Comparison of ENCODE assay signal across 23 cellular contexts in genomic region chr22:28703436-28703835, GRCh38. TPM values are rescaled to one million over a fixed set of nuclear protein-coding genes. Genes with fewer than 3 reads are reported as not detected.
DNase-seq lines count a peak whose midpoint lies in the region; ATAC-seq, FAIRE-seq and TF ChIP-seq lines count a peak whose summit lies in the region.
"Had no signal": no experiment of that assay in that cellular context is flagged by ENCODE, and none has a peak within 500 bp of the region (broad histone marks: within the 10 kb centered on the region; RNA-seq: fewer than 3 reads in every experiment).

No MANE protein-coding gene starts in this region.

- H3K9me3 Mint-ChIP-seq in activated B cell treated with CpG ODN at 0.5 μM for 24 hours, result no peaks in the 10 kb centered on the region
- no peaks in the 10 kb centered on the region for H3K9me3 Mint-ChIP-seq in naive B cell
- H3K9me3 Mint-ChIP-seq: CD4-positive, alpha-beta memory T cell; IgD-negative memory B cell had no signal

- intact Hi-C loops in activated B cell treated with CpG ODN at 0.5 μM for 24 hours (cut with micrococcal nuclease), result no loop called here

- H3K36me3 Mint-ChIP-seq in activated B cell treated with CpG ODN at 0.5 μM for 24 hours (ENCODE audit: low read depth) (peaks cover 8% of the 10 kb centered on the region), naive B cell (peaks cover 0 to 2% of the 10 kb centered on the region in 2 donors)

- FAIRE-seq in small intestine (lab: Jason Lieb, UNC), result no peak
- FAIRE-seq: RCC 7860 had no signal

- H3K27ac Mint-ChIP-seq in activated B cell treated with CpG ODN at 0.5 μM for 24 hours (peak overlapping the region; percentile 53), naive B cell (peak overlapping the region in 5 of 6 donors; percentile 42 to 81 (median 72))
- H3K27ac Mint-ChIP-seq: CD4-positive, alpha-beta memory T cell; IgD-negative memory B cell had no signal

- H3K27me3 Mint-ChIP-seq in activated B cell treated with CpG ODN at 0.5 μM for 24 hours, result no peaks in the 10 kb centered on the region
- no peaks in the 10 kb centered on the region for H3K27me3 Mint-ChIP-seq in naive B cell
- H3K27me3 Mint-ChIP-seq: CD4-positive, alpha-beta memory T cell; IgD-negative memory B cell had no signal

- no peaks in the 10 kb centered on the region for H3K79me2 ChIP-seq in Karpas-422 (ENCODE audit: low read length)

- no peak overlapping the region for H3K4me3 Mint-ChIP-seq in activated B cell treated with CpG ODN at 0.5 μM for 24 hours
- H3K4me3 Mint-ChIP-seq in naive B cell, result peak overlapping the region; percentile 6 to 81 (median 58)
- H3K4me3 Mint-ChIP-seq: CD4-positive, alpha-beta memory T cell had no signal

- peaks cover 41% of the 10 kb centered on the region for H3K4me1 Mint-ChIP-seq in activated B cell treated with CpG ODN at 0.5 μM for 24 hours
- peaks cover 29 to 54% (median 30%) of the 10 kb centered on the region in 3 donors for H3K4me1 Mint-ChIP-seq in naive B cell
- H3K4me1 Mint-ChIP-seq: CD4-positive, alpha-beta memory T cell had no signal

- H3K4me3 ChIP-seq in Karpas-422 (ENCODE audit: low read length) (no peak overlapping the region), small intestine (ENCODE audit: low read depth in 1 of 2, low read length in 2 of 2) (no peak overlapping the region)
- H3K4me3 ChIP-seq: BLaER1 treated with 17β-estradiol and CSF1 and Interleukin-3, amounts not matched to agents 10 nM and 100 nM; SJSA1 had no signal

- no peak for TF ChIP-seq CTCF in activated B cell treated with CpG ODN at 0.5 μM for 24 hours (IDR thresholded peaks at IDR 0.05)

- H3K4me2 ChIP-seq in Karpas-422 (ENCODE audit: low read depth, low read length, poor library complexity, severe bottlenecking), result no peak overlapping the region

- ATAC-seq in activated B cell treated with CpG ODN at 0.5 μM for 24 hours (ENCODE audit: low read depth), result no peak
- no peak for ATAC-seq in naive B cell (ENCODE audit: low read depth in 2 of 2)

- DNase-seq in Karpas-422 (peak; percentile 31), activated B cell treated with CpG ODN at 0.5 μM for 24 hours (no peak), fibroblast of peridontal ligament (ENCODE audit: extremely low read depth) (peak; percentile 50), naive B cell (no peak), small intestine (no peak), dermis blood vessel endothelial cell (no peak), NCI-H1694 treated with DMSO at 0.1 percent for 48 hours (lab: John Stamatoyannopoulos, UW) (no peak), NCI-H1105 treated with DMSO at 0.1 percent for 48 hours (lab: John Stamatoyannopoulos, UW) (no peak)
- DNase-seq: Caco-2; CD4-positive, alpha-beta memory T cell; DMS153; GDM1; NCI-H1048; NCI-H1436; NCI-H1930; NCI-H226; NCI-H510A treated with DMSO at 0.1 percent for 48 hours; NCI-H82; OCI-M1 had no signal

- H4K20me1 ChIP-seq in Karpas-422 (ENCODE audit: insufficient read depth, low read depth, low read length), result no peaks in the 10 kb centered on the region

- no peak overlapping the region for H3K27ac ChIP-seq in Karpas-422 (ENCODE audit: low read length)
- H3K27ac ChIP-seq in small intestine (ENCODE audit: low read depth in 1 of 2, low read length in 1 of 2), result no peak overlapping the region
- H3K27ac ChIP-seq: BLaER1 treated with 17β-estradiol and CSF1 and Interleukin-3, amounts not matched to agents 10 nM and 100 nM; SJSA1 had no signal

- H3K9ac ChIP-seq in Karpas-422 (ENCODE audit: low read length), result no peak overlapping the region
- H3K9ac ChIP-seq: BLaER1 treated with 17β-estradiol and CSF1 and Interleukin-3, amounts not matched to agents 10 nM and 100 nM had no signal

- no peak overlapping the region for H2AFZ ChIP-seq in Karpas-422 (ENCODE audit: low read length)

- CTCF ChIA-PET in activated B cell treated with CpG ODN at 0.5 μM for 24 hours (lab: Charles Lee), result no interaction called here

- no peaks in the 10 kb centered on the region for H3K27me3 ChIP-seq in Karpas-422 (ENCODE audit: low read length)
- H3K27me3 ChIP-seq in small intestine (ENCODE audit: control insufficient read depth in 2 of 2, insufficient read depth in 2 of 2, low read length in 2 of 2), result no peaks in the 10 kb centered on the region
- H3K27me3 ChIP-seq: BLaER1 treated with 17β-estradiol and CSF1 and Interleukin-3, amounts not matched to agents 10 nM and 100 nM; SJSA1 had no signal

- POLR2A ChIA-PET in activated B cell treated with CpG ODN at 0.5 μM for 24 hours (lab: Charles Lee), result no interaction called here

- H3K4me1 ChIP-seq in Karpas-422 (ENCODE audit: low read length), result peaks cover 8% of the 10 kb centered on the region
- H3K4me1 ChIP-seq in small intestine (ENCODE audit: control insufficient read depth in 2 of 2, insufficient read depth in 1 of 2, low read depth in 1 of 2, low read length in 1 of 2), result no peaks in the 10 kb centered on the region
- H3K4me1 ChIP-seq: Caco-2, SJSA1 had no signal

- H3K36me3 ChIP-seq in Karpas-422 (ENCODE audit: insufficient read depth, low read length) (peaks cover 35% of the 10 kb centered on the region), small intestine (ENCODE audit: control insufficient read depth in 2 of 2, insufficient read depth in 2 of 2, low read length in 2 of 2) (peaks cover 0 to 2% of the 10 kb centered on the region in 2 donors)

- no peaks in the 10 kb centered on the region for H3K9me2 ChIP-seq in Karpas-422 (replicated peaks; ENCODE audit: insufficient read depth, low read length)

- H3K9me3 ChIP-seq in Karpas-422 (ENCODE audit: low read length) (no peaks in the 10 kb centered on the region), small intestine (ENCODE audit: control insufficient read depth, low read depth) (no peaks in the 10 kb centered on the region)
- H3K9me3 ChIP-seq: BLaER1 treated with 17β-estradiol and CSF1 and Interleukin-3, amounts not matched to agents 10 nM and 100 nM; Caco-2; SJSA1 had no signal

RNA-seq across cellular contexts. Expression of gene TTC28, which starts 23.8 kb away (rescaled TPM):
- total RNA-seq in Karpas-422 (2014; rRNA removed; shearing (Covaris generic); ENCODE audit: low replicate concordance), result 11.2 and 12.4 TPM in 2 replicates
- total RNA-seq in activated B cell treated with CpG ODN at 0.5 μM for 24 hours (6.2 and 7.9 TPM in 2 replicates), dermis blood vessel endothelial cell (27.2 and 44.4 TPM in 2 replicates)
- polyA plus RNA-seq in naive B cell (ENCODE audit: low read depth in 6 of 6) (1 to 10 TPM; 2.2 to 5.0 (median 2.9) TPM), small intestine (1 to 10 TPM in 2 of 3 donors, under 1 TPM in 1; 0.45 to 6.3 (median 1.1) TPM)

RNA-seq across cellular contexts. Expression of gene CHEK2, which starts 38.2 kb away (rescaled TPM):
- total RNA-seq in Karpas-422 (2014; rRNA removed; shearing (Covaris generic); ENCODE audit: low replicate concordance), result 31.7 and 36.2 TPM in 2 replicates
- 13.5 and 14.9 TPM in 2 replicates for total RNA-seq in activated B cell treated with CpG ODN at 0.5 μM for 24 hours
- 10 to 100 TPM; 16.0 to 75.9 (median 21.9) TPM for polyA plus RNA-seq in naive B cell (ENCODE audit: low read depth in 6 of 6)
- polyA plus RNA-seq in small intestine, result 10 to 100 TPM in 1 of 3 donors, 1 to 10 TPM in 2; 6.5 to 21.5 (median 8.5) TPM
- 14.8 and 15.7 TPM in 2 replicates for total RNA-seq in dermis blood vessel endothelial cell

RNA-seq across cellular contexts. Expression of gene HSCB, which starts 38.4 kb away (rescaled TPM):
- total RNA-seq in Karpas-422 (2014; rRNA removed; shearing (Covaris generic); ENCODE audit: low replicate concordance), result 20.7 and 24.1 TPM in 2 replicates
- total RNA-seq in activated B cell treated with CpG ODN at 0.5 μM for 24 hours (16.0 and 17.0 TPM in 2 replicates), dermis blood vessel endothelial cell (12.5 and 19.9 TPM in 2 replicates)
- polyA plus RNA-seq in naive B cell (ENCODE audit: low read depth in 6 of 6) (10 to 100 TPM; 14.7 to 23.6 (median 15.7) TPM), small intestine (10 to 100 TPM; 19.2 to 21.2 (median 19.5) TPM)

Comparison
In these comparisons a context has a peak if more than half of its experiments do, and no peak if none do; other contexts are left out.
1. DNase-seq: peak in Karpas-422 (single experiment) and fibroblast of peridontal ligament (single experiment); none in activated B cell treated with CpG ODN at 0.5 μM for 24 hours (single experiment), naive B cell (single experiment), small intestine (single experiment), dermis blood vessel endothelial cell (single experiment), NCI-H1694 treated with DMSO at 0.1 percent for 48 hours (single experiment) and NCI-H1105 treated with DMSO at 0.1 percent for 48 hours (single experiment).